18 cellular contexts compared by ENCODE assay signal in genomic region chr10:63710703-63711102, GRCh38.
DNase-seq lines count a peak whose midpoint lies in the region; ATAC-seq and TF ChIP-seq lines count a peak whose summit lies in the region.
"Had no signal": no experiment of that assay in that cellular context is flagged by ENCODE, and none has a peak within 500 bp of the region (broad histone marks: within the 10 kb centered on the region; RNA-seq: fewer than 3 reads in every experiment).

No MANE protein-coding gene starts in this region.

- DNase-seq in CD14-positive monocyte (ENCODE audit: low spot score) (no peak), Panc1 (ENCODE audit: low read depth, low spot score) (no peak), right atrium auricular region (ENCODE audit: low spot score) (no peak), OCI-M2 (lab: John Stamatoyannopoulos, UW; ENCODE audit: unreplicated experiment) (no peak), progenitor cell of endocrine pancreas (ENCODE audit: low spot score, unreplicated experiment) (no peak), endodermal cell (no peak)
- DNase-seq in stimulated activated naive B cell treated with anti-CD40 and anti-IgM and Interleukin-4, amounts not matched to agents 10 μg/mL and 1 μg/mL and 100 μg/mL, for 72 hours = no peak
- DNase-seq in activated CD4-positive, alpha-beta T cell treated with anti-CD3 and anti-CD28 coated beads for 36 hours = no peak
- DNase-seq: activated T-cell treated with anti-CD3 and anti-CD28 coated beads, Interleukin-2, amount 50 U/mL, for 1 hour; AML-193; DMS 273 treated with DMSO at 0.1 percent for 48 hours; effector CD4-positive, alpha-beta T cell; naive thymus-derived CD4-positive, alpha-beta T cell; NCI-H2029 treated with DMSO at 0.1 percent for 48 hours; NCI-H524 treated with DMSO at 0.1 percent for 48 hours; stimulated activated CD4-positive, alpha-beta T cell treated with anti-CD3 and anti-CD28 coated beads, Interleukin-2, amount 100 ng/mL, for 24 hours had no signal

- no peaks in the 10 kb centered on the region for H3K36me3 ChIP-seq in Panc1 (ENCODE audit: control insufficient read depth, insufficient read depth, low read length)
- H3K36me3 ChIP-seq in right atrium auricular region = no peaks in the 10 kb centered on the region
- H3K36me3 ChIP-seq in endodermal cell (ENCODE audit: control insufficient read depth, insufficient read depth, low read length) = no peaks in the 10 kb centered on the region
- H3K36me3 ChIP-seq: cardiac muscle cell had no signal

- H3K9me3 Mint-ChIP-seq in CD14-positive monocyte (no peaks in the 10 kb centered on the region), progenitor cell of endocrine pancreas (ENCODE audit: low read depth) (no peaks in the 10 kb centered on the region), endodermal cell (no peaks in the 10 kb centered on the region)
- no peaks in the 10 kb centered on the region for H3K9me3 Mint-ChIP-seq in stimulated activated naive B cell treated with anti-CD40 and anti-IgM and Interleukin-4, amounts not matched to agents 10 μg/mL and 1 μg/mL and 100 μg/mL, for 72 hours
- H3K9me3 Mint-ChIP-seq in activated CD4-positive, alpha-beta T cell treated with anti-CD3 and anti-CD28 coated beads for 36 hours (ENCODE audit: low read depth) = no peaks in the 10 kb centered on the region
- H3K9me3 Mint-ChIP-seq: naive thymus-derived CD4-positive, alpha-beta T cell had no signal

- peak overlapping the region; percentile 82 for H3K27ac ChIP-seq in Panc1 (ENCODE audit: low read length)
- peak overlapping the region; percentile 84 to 88 for H3K27ac ChIP-seq in right atrium auricular region
- H3K27ac ChIP-seq in endodermal cell (ENCODE audit: low read depth, low read length) = no peak overlapping the region
- H3K27ac ChIP-seq: cardiac muscle cell had no signal

- no peaks in the 10 kb centered on the region for H3K27me3 ChIP-seq in Panc1 (ENCODE audit: control insufficient read depth, insufficient read depth, low read length)
- H3K27me3 ChIP-seq in right atrium auricular region = no peaks in the 10 kb centered on the region
- H3K27me3 ChIP-seq in endodermal cell (ENCODE audit: control insufficient read depth, insufficient read depth, low read length, poor library complexity, severe bottlenecking) = no peaks in the 10 kb centered on the region
- H3K27me3 ChIP-seq: cardiac muscle cell had no signal

- H3K4me1 Mint-ChIP-seq in CD14-positive monocyte = peaks cover 55% of the 10 kb centered on the region
- peaks cover 36 to 70% of the 10 kb centered on the region in 2 donors for H3K4me1 Mint-ChIP-seq in stimulated activated naive B cell treated with anti-CD40 and anti-IgM and Interleukin-4, amounts not matched to agents 10 μg/mL and 1 μg/mL and 100 μg/mL, for 72 hours
- H3K4me1 Mint-ChIP-seq in progenitor cell of endocrine pancreas (ENCODE audit: low read depth) = peaks cover 17% of the 10 kb centered on the region
- H3K4me1 Mint-ChIP-seq in activated CD4-positive, alpha-beta T cell treated with anti-CD3 and anti-CD28 coated beads for 36 hours = peaks cover 19% of the 10 kb centered on the region
- H3K4me1 Mint-ChIP-seq in endodermal cell = peaks cover 42% of the 10 kb centered on the region

- H3K27me3 Mint-ChIP-seq in CD14-positive monocyte (ENCODE audit: low read depth in 3 of 3) (peaks cover 0 to 4% (median 2%) of the 10 kb centered on the region in 3 donors), progenitor cell of endocrine pancreas (peaks cover 8% of the 10 kb centered on the region), endodermal cell (ENCODE audit: insufficient read depth) (no peaks in the 10 kb centered on the region)
- no peaks in the 10 kb centered on the region for H3K27me3 Mint-ChIP-seq in stimulated activated naive B cell treated with anti-CD40 and anti-IgM and Interleukin-4, amounts not matched to agents 10 μg/mL and 1 μg/mL and 100 μg/mL, for 72 hours
- H3K27me3 Mint-ChIP-seq in activated CD4-positive, alpha-beta T cell treated with anti-CD3 and anti-CD28 coated beads for 36 hours = no peaks in the 10 kb centered on the region
- H3K27me3 Mint-ChIP-seq: activated naive CD8-positive, alpha-beta T cell; naive thymus-derived CD4-positive, alpha-beta T cell had no signal

- BruUV-seq in Panc1 (replicated peaks; lab: Mats Ljungman, UMichigan) = no TSS peak

- TF ChIP-seq CTCF in CD14-positive monocyte (IDR thresholded peaks at IDR 0.05) (no peak), Panc1 (IDR thresholded peaks at IDR 0.05) (no peak), right atrium auricular region (IDR thresholded peaks at IDR 0.05) (no peak), progenitor cell of endocrine pancreas (IDR thresholded peaks at IDR 0.05; ENCODE audit: unreplicated experiment) (no peak), endodermal cell (conservative IDR thresholded peaks at IDR 0.05) (no peak)

- POLR2A ChIA-PET in Panc1 (lab: Charles Lee) = interaction anchor here (0.5 kb wide), 1 partner anchor 572 kb away, joined by 5 read pairs; no protein-coding TSS in a partner anchor
- POLR2A ChIA-PET in activated CD4-positive, alpha-beta T cell treated with anti-CD3 and anti-CD28 coated beads for 36 hours (lab: Charles Lee) = no interaction called here

- H3K9ac ChIP-seq in endodermal cell (ENCODE audit: extremely low read depth, low read length, poor library complexity, severe bottlenecking) = no peak overlapping the region

- H3K4me3 Mint-ChIP-seq in CD14-positive monocyte (no peak overlapping the region), progenitor cell of endocrine pancreas (ENCODE audit: low read depth) (no peak overlapping the region), endodermal cell (no peak overlapping the region)
- peak overlapping the region; percentile 15 to 60 for H3K4me3 Mint-ChIP-seq in stimulated activated naive B cell treated with anti-CD40 and anti-IgM and Interleukin-4, amounts not matched to agents 10 μg/mL and 1 μg/mL and 100 μg/mL, for 72 hours
- H3K4me3 Mint-ChIP-seq in activated CD4-positive, alpha-beta T cell treated with anti-CD3 and anti-CD28 coated beads for 36 hours = no peak overlapping the region
- H3K4me3 Mint-ChIP-seq: activated naive CD8-positive, alpha-beta T cell; naive thymus-derived CD4-positive, alpha-beta T cell had no signal

- CTCF ChIA-PET in Panc1 (lab: Charles Lee) = no interaction called here
- CTCF ChIA-PET in activated CD4-positive, alpha-beta T cell treated with anti-CD3 and anti-CD28 coated beads for 36 hours (lab: Charles Lee) = interaction anchor here (0.6 to 6.1 kb wide), 4 partner anchors 10 to 544 kb away, joined by 3 to 67 read pairs (median 6); no protein-coding TSS in a partner anchor

- in situ Hi-C loops in Panc1 (cut with HindIII; ENCODE audit: low pct_unique_long_range_greater_than_20kb, low sequenced_read_pairs) = loop anchor here (25.0 kb wide), 1 partner anchor 523 kb away; no protein-coding TSS in a partner anchor

- H3K9me3 ChIP-seq in Panc1 (ENCODE audit: control insufficient read depth, insufficient read depth, low read depth, low read length) (peaks cover 4% of the 10 kb centered on the region; the same call in 1 of the 2 replicates), right atrium auricular region (no peaks in the 10 kb centered on the region), endodermal cell (ENCODE audit: control insufficient read depth, low read length) (no peaks in the 10 kb centered on the region)

- H3K4me1 ChIP-seq in Panc1 (ENCODE audit: control insufficient read depth, insufficient read depth, low read length) (peaks cover 67% of the 10 kb centered on the region), right atrium auricular region (peaks cover 0 to 56% of the 10 kb centered on the region in 2 donors), endodermal cell (ENCODE audit: control insufficient read depth, insufficient read depth, low read length) (peaks cover 15% of the 10 kb centered on the region)

- H3K36me3 Mint-ChIP-seq in CD14-positive monocyte (no peaks in the 10 kb centered on the region), progenitor cell of endocrine pancreas (ENCODE audit: insufficient read depth) (no peaks in the 10 kb centered on the region), endodermal cell (ENCODE audit: low read depth) (no peaks in the 10 kb centered on the region)
- H3K36me3 Mint-ChIP-seq in stimulated activated naive B cell treated with anti-CD40 and anti-IgM and Interleukin-4, amounts not matched to agents 10 μg/mL and 1 μg/mL and 100 μg/mL, for 72 hours = no peaks in the 10 kb centered on the region
- no peaks in the 10 kb centered on the region for H3K36me3 Mint-ChIP-seq in activated CD4-positive, alpha-beta T cell treated with anti-CD3 and anti-CD28 coated beads for 36 hours (ENCODE audit: low read depth)
- H3K36me3 Mint-ChIP-seq: activated naive CD8-positive, alpha-beta T cell; naive thymus-derived CD4-positive, alpha-beta T cell had no signal

- H3K27ac Mint-ChIP-seq in CD14-positive monocyte (peak overlapping the region in 4 of 7 donors; percentile 5 to 50 (median 32)), progenitor cell of endocrine pancreas (no peak overlapping the region), endodermal cell (no peak overlapping the region)
- no peak overlapping the region for H3K27ac Mint-ChIP-seq in stimulated activated naive B cell treated with anti-CD40 and anti-IgM and Interleukin-4, amounts not matched to agents 10 μg/mL and 1 μg/mL and 100 μg/mL, for 72 hours
- H3K27ac Mint-ChIP-seq in activated CD4-positive, alpha-beta T cell treated with anti-CD3 and anti-CD28 coated beads for 36 hours = no peak overlapping the region
- H3K27ac Mint-ChIP-seq: naive thymus-derived CD4-positive, alpha-beta T cell had no signal

- intact Hi-C loops in CD14-positive monocyte (cut with micrococcal nuclease) (loop anchor here in 1 of 2 donors (10.0 kb wide), 1 partner anchor 186 kb away; the partner anchor contains the start of gene REEP3), Panc1 (cut with micrococcal nuclease; ENCODE audit: unreplicated experiment) (loop anchor here (5.0 to 10.0 kb wide), 2 partner anchors 78 to 246 kb away; partner anchors contain the start of gene JMJD1C)
- intact Hi-C loops in activated CD4-positive, alpha-beta T cell treated with anti-CD3 and anti-CD28 coated beads for 36 hours (cut with DNase I, micrococcal nuclease) = no loop called here

- ATAC-seq in Panc1 = no peak
- ATAC-seq in stimulated activated naive B cell treated with anti-CD40 and anti-IgM and Interleukin-4, amounts not matched to agents 10 μg/mL and 1 μg/mL and 100 μg/mL, for 72 hours (replicated peaks) = peak; percentile 21 to 26
- ATAC-seq in activated CD4-positive, alpha-beta T cell treated with anti-CD3 and anti-CD28 coated beads for 36 hours = no peak
- ATAC-seq: naive thymus-derived CD4-positive, alpha-beta T cell had no signal

- H3K4me3 ChIP-seq in Panc1 (ENCODE audit: low read depth in 2 of 2, low read length in 2 of 2) (no peak overlapping the region), right atrium auricular region (no peak overlapping the region), endodermal cell (ENCODE audit: low read length) (no peak overlapping the region)
- H3K4me3 ChIP-seq: cardiac muscle cell had no signal

Comparison
In these comparisons a context has a peak if more than half of its experiments do, and no peak if none do; other contexts are left out.
1. H3K27ac Mint-ChIP-seq: peak in CD14-positive monocyte (4 of 7); none in stimulated activated naive B cell treated with anti-CD40 and anti-IgM and Interleukin-4, amounts not matched to agents 10 μg/mL and 1 μg/mL and 100 μg/mL, for 72 hours (single experiment), progenitor cell of endocrine pancreas (single experiment), activated CD4-positive, alpha-beta T cell treated with anti-CD3 and anti-CD28 coated beads for 36 hours (single experiment) and endodermal cell (single experiment).
2. H3K4me3 Mint-ChIP-seq: peak in stimulated activated naive B cell treated with anti-CD40 and anti-IgM and Interleukin-4, amounts not matched to agents 10 μg/mL and 1 μg/mL and 100 μg/mL, for 72 hours (2 of 2); none in CD14-positive monocyte (0 of 2), progenitor cell of endocrine pancreas (single experiment), activated CD4-positive, alpha-beta T cell treated with anti-CD3 and anti-CD28 coated beads for 36 hours (single experiment) and endodermal cell (single experiment).
3. ATAC-seq: peak in stimulated activated naive B cell treated with anti-CD40 and anti-IgM and Interleukin-4, amounts not matched to agents 10 μg/mL and 1 μg/mL and 100 μg/mL, for 72 hours (2 of 2); none in Panc1 (single experiment) and activated CD4-positive, alpha-beta T cell treated with anti-CD3 and anti-CD28 coated beads for 36 hours (single experiment).